In genomic region chr10:21675157-21675796, GRCh38 we compare ENCODE assay signal across 2 cellular contexts.
A peak's percentile ranks its signal among the peaks of the same experiment; 100 is the strongest.
TF ChIP-seq lines count a peak whose summit lies in the region.

No MANE protein-coding gene starts in this region.

TF ChIP-seq in K562, 482 proteins besides CTCF, POLR2A, EP300 and RAD21 (continued from another document):
- no peak for TF ChIP-seq ZNF740 (CRISPR knock-in tag; IDR thresholded peaks at IDR 0.05)
- TF ChIP-seq ZNF740 (tag; IDR thresholded peaks at IDR 0.05), result no peak
- no peak for TF ChIP-seq RBM15 (IDR thresholded peaks at IDR 0.05; ENCODE audit: insufficient read depth, low read length)

TF ChIP-seq in HepG2, 621 proteins besides CTCF, POLR2A, EP300 and RAD21 (continued from another document):
- no peak for TF ChIP-seq ZNF513 (CRISPR knock-in tag; conservative IDR thresholded peaks at IDR 0.05)
- peak; percentile 64 for TF ChIP-seq SMC3 (IDR thresholded peaks at IDR 0.05; ENCODE audit: low read length)
- no peak for TF ChIP-seq ZNF550 (CRISPR knock-in tag; IDR thresholded peaks at IDR 0.05; ENCODE audit: borderline replicate concordance)
- no peak for TF ChIP-seq ZNF567 (CRISPR knock-in tag; IDR thresholded peaks at IDR 0.05; ENCODE audit: borderline replicate concordance)
- TF ChIP-seq ZNF543 (CRISPR knock-in tag; IDR thresholded peaks at IDR 0.05), result no peak
- no peak for TF ChIP-seq TEAD2 (CRISPR knock-in tag; IDR thresholded peaks at IDR 0.05)
- TF ChIP-seq HNF4A (CRISPR knock-in tag; IDR thresholded peaks at IDR 0.05), result no peak
- peak; percentile 23 for TF ChIP-seq XRCC5 (optimal IDR thresholded peaks at IDR 0.05; ENCODE audit: low read length)
- no peak for TF ChIP-seq FOXP1 (IDR thresholded peaks at IDR 0.05)
- no peak for TF ChIP-seq FOXP1 (CRISPR knock-in tag; IDR thresholded peaks at IDR 0.05)
- TF ChIP-seq FOXA1 (IDR thresholded peaks at IDR 0.05), result no peak
- peak; percentile 54 for TF ChIP-seq FOXA1 (CRISPR knock-in tag; IDR thresholded peaks at IDR 0.05)
- TF ChIP-seq ZNF776 (CRISPR knock-in tag; IDR thresholded peaks at IDR 0.05), result no peak
- no peak for TF ChIP-seq PHB2 (IDR thresholded peaks at IDR 0.05; ENCODE audit: partially characterized antibody)
- TF ChIP-seq ZNF629 (CRISPR knock-in tag; conservative IDR thresholded peaks at IDR 0.05), result peak; percentile 86
- TF ChIP-seq ZNF747 (CRISPR knock-in tag; IDR thresholded peaks at IDR 0.05; ENCODE audit: borderline replicate concordance), result no peak
- TF ChIP-seq ZNF143 (CRISPR knock-in tag; IDR thresholded peaks at IDR 0.05), result no peak
- TF ChIP-seq MBD4 (IDR thresholded peaks at IDR 0.05; ENCODE audit: borderline replicate concordance, low read length), result no peak
- no peak for TF ChIP-seq ETS1 (CRISPR knock-in tag; IDR thresholded peaks at IDR 0.05)
- no peak for TF ChIP-seq AKAP8 (CRISPR knock-in tag; IDR thresholded peaks at IDR 0.05)
- TF ChIP-seq ZNF704 (CRISPR knock-in tag; IDR thresholded peaks at IDR 0.05; ENCODE audit: borderline replicate concordance), result no peak
- no peak for TF ChIP-seq ZNF652 (CRISPR knock-in tag; IDR thresholded peaks at IDR 0.05; ENCODE audit: borderline replicate concordance, low read depth)
- TF ChIP-seq ZNF879 (CRISPR knock-in tag; IDR thresholded peaks at IDR 0.05), result no peak
- no peak for TF ChIP-seq ZMYM4 (CRISPR knock-in tag; IDR thresholded peaks at IDR 0.05)
- no peak for TF ChIP-seq ZNF367 (CRISPR knock-in tag; IDR thresholded peaks at IDR 0.05; ENCODE audit: borderline replicate concordance)
- TF ChIP-seq CEBPG (CRISPR knock-in tag; IDR thresholded peaks at IDR 0.05), result peak; percentile 4; the same call in 1 of the 2 replicates
- no peak for TF ChIP-seq NRL (CRISPR knock-in tag; IDR thresholded peaks at IDR 0.05; ENCODE audit: borderline replicate concordance)
- TF ChIP-seq ATF5 (CRISPR knock-in tag; IDR thresholded peaks at IDR 0.05; ENCODE audit: low read depth), result no peak
- no peak for TF ChIP-seq ZFP36L2 (CRISPR knock-in tag; IDR thresholded peaks at IDR 0.05)
- TF ChIP-seq ZNF33A (CRISPR knock-in tag; IDR thresholded peaks at IDR 0.05; ENCODE audit: borderline replicate concordance), result no peak
- TF ChIP-seq TEAD3 (CRISPR knock-in tag; optimal IDR thresholded peaks at IDR 0.05; ENCODE audit: borderline replicate concordance), result peak; percentile 20
- TF ChIP-seq ARID5B (CRISPR knock-in tag; IDR thresholded peaks at IDR 0.05), result 0 out of 2 replicates have a peak, but pooled peaks have one; percentile 6
- no peak for TF ChIP-seq ZNF292 (CRISPR knock-in tag; IDR thresholded peaks at IDR 0.05; ENCODE audit: borderline replicate concordance, low read depth)
- no peak for TF ChIP-seq FOXC1 (CRISPR knock-in tag; IDR thresholded peaks at IDR 0.05; ENCODE audit: borderline replicate concordance)
- TF ChIP-seq GFI1 (CRISPR knock-in tag; IDR thresholded peaks at IDR 0.05; ENCODE audit: borderline replicate concordance), result no peak
- TF ChIP-seq DMTF1 (CRISPR knock-in tag; IDR thresholded peaks at IDR 0.05), result no peak
- TF ChIP-seq GATAD2A (CRISPR knock-in tag; IDR thresholded peaks at IDR 0.05), result peak; percentile 35; the same call in 1 of the 2 replicates
- TF ChIP-seq KAT8 (CRISPR knock-in tag; IDR thresholded peaks at IDR 0.05), result no peak
- TF ChIP-seq ZNF329 (CRISPR knock-in tag; IDR thresholded peaks at IDR 0.05; ENCODE audit: low read depth), result no peak
- no peak for TF ChIP-seq FOXA3 (CRISPR knock-in tag; IDR thresholded peaks at IDR 0.05)
- no peak for TF ChIP-seq ZNF335 (CRISPR knock-in tag; IDR thresholded peaks at IDR 0.05)
- peak; percentile 69 for TF ChIP-seq STAG1 (CRISPR knock-in tag; IDR thresholded peaks at IDR 0.05)
- no peak for TF ChIP-seq NAIF1 (CRISPR knock-in tag; IDR thresholded peaks at IDR 0.05; ENCODE audit: borderline replicate concordance)
